Comparison of ENCODE assay signal across 8 cellular contexts in genomic region chr6:138428943-138429616, GRCh38. TPM values are rescaled to one million over a fixed set of nuclear protein-coding genes. Genes with fewer than 3 reads are reported as not detected.
DNase-seq lines count a peak whose midpoint lies in the region; ATAC-seq and TF ChIP-seq lines count a peak whose summit lies in the region.

No MANE protein-coding gene starts in this region.

- no peaks in the 10 kb centered on the region for H3K27me3 ChIP-seq in HL-60 (ENCODE audit: insufficient read depth, poor library complexity, severe bottlenecking)
- no peaks in the 10 kb centered on the region for H3K27me3 ChIP-seq in mesendoderm (ENCODE audit: insufficient read depth, low read length, poor library complexity)

- H3K79me2 ChIP-seq in mesendoderm (ENCODE audit: control insufficient read depth, insufficient read depth, low read length), result no peaks in the 10 kb centered on the region

- no peaks in the 10 kb centered on the region for H3K36me3 ChIP-seq in mesendoderm (ENCODE audit: control insufficient read depth, insufficient read depth, low read length)

- H4K5ac ChIP-seq in mesendoderm (ENCODE audit: low read length), result no peak overlapping the region

- TF ChIP-seq CTCF in HL-60 (IDR thresholded peaks at IDR 0.05; ENCODE audit: insufficient read depth, low read length), result peak; percentile 35

- no peak overlapping the region for H2BK120ac ChIP-seq in mesendoderm (ENCODE audit: low read depth, low read length)

- no peak overlapping the region for H3K23ac ChIP-seq in mesendoderm (ENCODE audit: low read length)

- DNase-seq in Caki2 (ENCODE audit: low read depth) (peak; percentile 44), HL-60 (ENCODE audit: low read depth in 1 of 2, low spot score in 1 of 2) (no peak), OCI-M2 (lab: John Stamatoyannopoulos, UW; ENCODE audit: unreplicated experiment) (peak; percentile 27), mesendoderm (peak; percentile 56), NCI-H128 (lab: John Stamatoyannopoulos, UW; ENCODE audit: unreplicated experiment) (no peak)
- peak; percentile 15 for DNase-seq in effector CD4-positive, alpha-beta T cell

- H3K4me3 ChIP-seq in HL-60 (replicated peaks; ENCODE audit: insufficient read depth, low read length), result no peak overlapping the region
- H3K4me3 ChIP-seq in mesendoderm (ENCODE audit: low read length), result no peak overlapping the region

- no peaks in the 10 kb centered on the region for H3K4me1 ChIP-seq in mesendoderm (ENCODE audit: control insufficient read depth, low read depth, low read length)

- WGBS in mesendoderm (ENCODE audit: extremely low coverage, insufficient coverage, low lambda C conversion rate), result no CpG with 5 or more reads among the region's 8 CpGs

- no peak overlapping the region for H3K56ac ChIP-seq in mesendoderm (ENCODE audit: low read length)

- H3K9ac ChIP-seq in mesendoderm (ENCODE audit: low read length), result no peak overlapping the region

- no peak overlapping the region for H2BK15ac ChIP-seq in mesendoderm (replicated peaks; ENCODE audit: low read depth)

- no peak for ATAC-seq in GM18519 (IDR thresholded peaks at IDR 0.05; ENCODE audit: low FRiP score, unreplicated experiment)
- no peak for ATAC-seq in GM21528 (IDR thresholded peaks at IDR 0.05; ENCODE audit: low FRiP score, unreplicated experiment)

- H3K4me2 ChIP-seq in mesendoderm (ENCODE audit: low read length), result no peak overlapping the region

- H3K79me1 ChIP-seq in mesendoderm (ENCODE audit: low read length), result no peaks in the 10 kb centered on the region

- H3K18ac ChIP-seq in mesendoderm (ENCODE audit: low read length), result no peak overlapping the region

- in situ Hi-C loops in Caki2 (cut with HindIII; ENCODE audit: low pct_unique_long_range_greater_than_20kb, low sequenced_read_pairs), result no loop called here

- no peak overlapping the region for H2AK5ac ChIP-seq in mesendoderm (ENCODE audit: low read length)

- H3K27ac ChIP-seq in HL-60 (replicated peaks), result no peak overlapping the region
- H3K27ac ChIP-seq in mesendoderm (ENCODE audit: low read depth, low read length), result no peak overlapping the region

- no peak overlapping the region for H4K8ac ChIP-seq in mesendoderm (ENCODE audit: low read depth, low read length)

- no peak overlapping the region for H3K4ac ChIP-seq in mesendoderm (ENCODE audit: low read depth, low read length)

- H2BK5ac ChIP-seq in mesendoderm (ENCODE audit: low read length), result no peak overlapping the region

RNA-seq across cellular contexts. Expression of gene HEBP2, which starts 25.1 kb away (rescaled TPM):
- 96.3 and 103 TPM in 2 replicates for total RNA-seq in Caki2 (2014; rRNA removed; shearing (Covaris generic); ENCODE audit: low replicate concordance)
- 316 TPM for polyA plus RNA-seq in mesendoderm (2013, experiment 1 of 2)
- 316 TPM for polyA plus RNA-seq in mesendoderm (2013, experiment 2 of 2)

RNA-seq across cellular contexts. Expression of gene SMIM28, which starts 51.4 kb away (rescaled TPM):
- not detected in 2 replicates for total RNA-seq in Caki2 (2014; rRNA removed; shearing (Covaris generic); ENCODE audit: low replicate concordance)
- 0.32 TPM for polyA plus RNA-seq in mesendoderm (2013, experiment 1 of 2)
- polyA plus RNA-seq in mesendoderm (2013, experiment 2 of 2), result 0.21 TPM

Comparison
In these comparisons a context has a peak if more than half of its experiments do, and no peak if none do; other contexts are left out.
1. DNase-seq: peak in Caki2 (single experiment), OCI-M2 (single experiment), effector CD4-positive, alpha-beta T cell (single experiment) and mesendoderm (single experiment); none in HL-60 (0 of 2) and NCI-H128 (single experiment).